In the genomic region with DNA sequence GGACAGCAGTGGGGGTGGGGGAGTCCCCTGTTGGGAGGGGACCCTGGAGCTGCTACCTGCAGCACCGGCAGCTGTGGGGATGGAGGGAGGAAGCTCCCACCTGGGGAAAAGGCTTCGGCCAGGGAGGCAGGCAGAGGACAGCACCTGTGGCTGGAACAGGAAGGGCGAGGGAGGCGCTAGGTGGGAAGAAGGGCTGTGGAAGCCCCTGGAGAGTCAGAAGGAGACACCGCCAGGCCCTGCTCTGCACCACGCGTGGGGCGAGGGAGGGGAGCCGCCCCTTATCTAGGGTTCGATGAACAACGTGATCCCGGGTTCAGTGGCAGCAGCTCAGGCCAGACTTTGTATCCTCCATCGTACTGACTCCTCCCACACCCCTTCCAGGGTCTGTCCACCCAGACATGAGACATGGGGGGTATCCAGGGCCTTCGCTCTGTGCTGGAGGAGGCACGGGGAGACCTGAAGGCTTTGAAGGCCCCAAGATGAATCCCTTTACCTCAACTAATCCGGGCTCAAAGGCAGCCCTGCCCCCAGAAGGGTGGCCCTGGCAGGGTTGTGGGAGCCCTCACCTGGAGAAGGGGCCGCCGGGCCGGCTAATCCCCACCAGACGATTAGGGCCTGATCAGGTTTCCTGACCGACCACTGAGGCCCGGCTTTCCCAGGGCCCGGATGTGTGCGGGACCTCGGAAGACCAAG, we compare ENCODE assay signal across 1 cellular context.
TF ChIP-seq lines count a peak whose summit lies in the region.

No MANE protein-coding gene starts in this region.

TF ChIP-seq in HepG2, 621 proteins besides CTCF, POLR2A, EP300 and RAD21 (continued from another document):
- TF ChIP-seq, protein P1, sequence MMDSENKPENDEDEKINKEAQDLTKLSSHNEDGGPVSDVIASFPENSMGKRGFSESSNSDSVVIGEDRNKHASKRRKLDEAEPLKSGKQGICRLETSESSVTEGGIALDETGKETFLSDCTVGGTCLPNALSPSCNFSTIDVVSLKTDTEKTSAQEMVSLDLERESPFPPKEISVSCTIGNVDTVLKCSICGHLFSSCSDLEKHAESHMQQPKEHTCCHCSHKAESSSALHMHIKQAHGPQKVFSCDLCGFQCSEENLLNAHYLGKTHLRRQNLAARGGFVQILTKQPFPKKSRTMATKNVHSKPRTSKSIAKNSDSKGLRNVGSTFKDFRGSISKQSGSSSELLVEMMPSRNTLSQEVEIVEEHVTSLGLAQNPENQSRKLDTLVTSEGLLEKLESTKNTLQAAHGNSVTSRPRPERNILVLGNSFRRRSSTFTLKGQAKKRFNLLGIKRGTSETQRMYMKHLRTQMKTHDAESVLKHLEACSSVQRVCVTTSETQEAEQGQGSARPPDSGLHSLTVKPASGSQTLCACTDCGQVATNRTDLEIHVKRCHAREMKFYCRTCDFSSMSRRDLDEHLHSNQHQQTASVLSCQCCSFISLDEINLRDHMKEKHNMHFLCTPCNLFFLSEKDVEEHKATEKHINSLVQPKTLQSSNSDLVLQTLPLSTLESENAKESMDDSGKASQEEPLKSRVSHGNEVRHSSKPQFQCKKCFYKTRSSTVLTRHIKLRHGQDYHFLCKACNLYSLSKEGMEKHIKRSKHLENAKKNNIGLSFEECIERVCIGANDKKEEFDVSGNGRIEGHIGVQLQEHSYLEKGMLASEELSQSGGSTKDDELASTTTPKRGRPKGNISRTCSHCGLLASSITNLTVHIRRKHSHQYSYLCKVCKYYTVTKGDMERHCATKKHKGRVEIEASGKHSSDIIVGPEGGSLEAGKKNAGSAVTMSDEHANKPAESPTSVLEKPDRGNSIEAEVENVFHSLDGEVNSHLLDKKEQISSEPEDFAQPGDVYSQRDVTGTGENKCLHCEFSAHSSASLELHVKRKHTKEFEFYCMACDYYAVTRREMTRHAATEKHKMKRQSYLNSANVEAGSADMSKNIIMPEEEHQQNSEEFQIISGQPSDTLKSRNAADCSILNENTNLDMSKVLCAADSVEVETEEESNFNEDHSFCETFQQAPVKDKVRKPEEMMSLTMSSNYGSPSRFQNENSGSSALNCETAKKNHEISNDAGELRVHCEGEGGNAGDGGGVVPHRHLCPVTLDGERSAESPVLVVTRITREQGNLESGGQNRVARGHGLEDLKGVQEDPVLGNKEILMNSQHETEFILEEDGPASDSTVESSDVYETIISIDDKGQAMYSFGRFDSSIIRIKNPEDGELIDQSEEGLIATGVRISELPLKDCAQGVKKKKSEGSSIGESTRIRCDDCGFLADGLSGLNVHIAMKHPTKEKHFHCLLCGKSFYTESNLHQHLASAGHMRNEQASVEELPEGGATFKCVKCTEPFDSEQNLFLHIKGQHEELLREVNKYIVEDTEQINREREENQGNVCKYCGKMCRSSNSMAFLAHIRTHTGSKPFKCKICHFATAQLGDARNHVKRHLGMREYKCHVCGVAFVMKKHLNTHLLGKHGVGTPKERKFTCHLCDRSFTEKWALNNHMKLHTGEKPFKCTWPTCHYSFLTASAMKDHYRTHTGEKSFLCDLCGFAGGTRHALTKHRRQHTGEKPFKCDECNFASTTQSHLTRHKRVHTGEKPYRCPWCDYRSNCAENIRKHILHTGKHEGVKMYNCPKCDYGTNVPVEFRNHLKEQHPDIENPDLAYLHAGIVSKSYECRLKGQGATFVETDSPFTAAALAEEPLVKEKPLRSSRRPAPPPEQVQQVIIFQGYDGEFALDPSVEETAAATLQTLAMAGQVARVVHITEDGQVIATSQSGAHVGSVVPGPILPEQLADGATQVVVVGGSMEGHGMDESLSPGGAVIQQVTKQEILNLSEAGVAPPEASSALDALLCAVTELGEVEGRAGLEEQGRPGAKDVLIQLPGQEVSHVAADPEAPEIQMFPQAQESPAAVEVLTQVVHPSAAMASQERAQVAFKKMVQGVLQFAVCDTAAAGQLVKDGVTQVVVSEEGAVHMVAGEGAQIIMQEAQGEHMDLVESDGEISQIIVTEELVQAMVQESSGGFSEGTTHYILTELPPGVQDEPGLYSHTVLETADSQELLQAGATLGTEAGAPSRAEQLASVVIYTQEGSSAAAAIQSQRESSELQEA (CRISPR knock-in tag; IDR thresholded peaks at IDR 0.05; ENCODE audit: not compliant biosample characterization), result no peak
- no peak for TF ChIP-seq ZNF792 (CRISPR knock-in tag; IDR thresholded peaks at IDR 0.05)
- TF ChIP-seq, protein P2, sequence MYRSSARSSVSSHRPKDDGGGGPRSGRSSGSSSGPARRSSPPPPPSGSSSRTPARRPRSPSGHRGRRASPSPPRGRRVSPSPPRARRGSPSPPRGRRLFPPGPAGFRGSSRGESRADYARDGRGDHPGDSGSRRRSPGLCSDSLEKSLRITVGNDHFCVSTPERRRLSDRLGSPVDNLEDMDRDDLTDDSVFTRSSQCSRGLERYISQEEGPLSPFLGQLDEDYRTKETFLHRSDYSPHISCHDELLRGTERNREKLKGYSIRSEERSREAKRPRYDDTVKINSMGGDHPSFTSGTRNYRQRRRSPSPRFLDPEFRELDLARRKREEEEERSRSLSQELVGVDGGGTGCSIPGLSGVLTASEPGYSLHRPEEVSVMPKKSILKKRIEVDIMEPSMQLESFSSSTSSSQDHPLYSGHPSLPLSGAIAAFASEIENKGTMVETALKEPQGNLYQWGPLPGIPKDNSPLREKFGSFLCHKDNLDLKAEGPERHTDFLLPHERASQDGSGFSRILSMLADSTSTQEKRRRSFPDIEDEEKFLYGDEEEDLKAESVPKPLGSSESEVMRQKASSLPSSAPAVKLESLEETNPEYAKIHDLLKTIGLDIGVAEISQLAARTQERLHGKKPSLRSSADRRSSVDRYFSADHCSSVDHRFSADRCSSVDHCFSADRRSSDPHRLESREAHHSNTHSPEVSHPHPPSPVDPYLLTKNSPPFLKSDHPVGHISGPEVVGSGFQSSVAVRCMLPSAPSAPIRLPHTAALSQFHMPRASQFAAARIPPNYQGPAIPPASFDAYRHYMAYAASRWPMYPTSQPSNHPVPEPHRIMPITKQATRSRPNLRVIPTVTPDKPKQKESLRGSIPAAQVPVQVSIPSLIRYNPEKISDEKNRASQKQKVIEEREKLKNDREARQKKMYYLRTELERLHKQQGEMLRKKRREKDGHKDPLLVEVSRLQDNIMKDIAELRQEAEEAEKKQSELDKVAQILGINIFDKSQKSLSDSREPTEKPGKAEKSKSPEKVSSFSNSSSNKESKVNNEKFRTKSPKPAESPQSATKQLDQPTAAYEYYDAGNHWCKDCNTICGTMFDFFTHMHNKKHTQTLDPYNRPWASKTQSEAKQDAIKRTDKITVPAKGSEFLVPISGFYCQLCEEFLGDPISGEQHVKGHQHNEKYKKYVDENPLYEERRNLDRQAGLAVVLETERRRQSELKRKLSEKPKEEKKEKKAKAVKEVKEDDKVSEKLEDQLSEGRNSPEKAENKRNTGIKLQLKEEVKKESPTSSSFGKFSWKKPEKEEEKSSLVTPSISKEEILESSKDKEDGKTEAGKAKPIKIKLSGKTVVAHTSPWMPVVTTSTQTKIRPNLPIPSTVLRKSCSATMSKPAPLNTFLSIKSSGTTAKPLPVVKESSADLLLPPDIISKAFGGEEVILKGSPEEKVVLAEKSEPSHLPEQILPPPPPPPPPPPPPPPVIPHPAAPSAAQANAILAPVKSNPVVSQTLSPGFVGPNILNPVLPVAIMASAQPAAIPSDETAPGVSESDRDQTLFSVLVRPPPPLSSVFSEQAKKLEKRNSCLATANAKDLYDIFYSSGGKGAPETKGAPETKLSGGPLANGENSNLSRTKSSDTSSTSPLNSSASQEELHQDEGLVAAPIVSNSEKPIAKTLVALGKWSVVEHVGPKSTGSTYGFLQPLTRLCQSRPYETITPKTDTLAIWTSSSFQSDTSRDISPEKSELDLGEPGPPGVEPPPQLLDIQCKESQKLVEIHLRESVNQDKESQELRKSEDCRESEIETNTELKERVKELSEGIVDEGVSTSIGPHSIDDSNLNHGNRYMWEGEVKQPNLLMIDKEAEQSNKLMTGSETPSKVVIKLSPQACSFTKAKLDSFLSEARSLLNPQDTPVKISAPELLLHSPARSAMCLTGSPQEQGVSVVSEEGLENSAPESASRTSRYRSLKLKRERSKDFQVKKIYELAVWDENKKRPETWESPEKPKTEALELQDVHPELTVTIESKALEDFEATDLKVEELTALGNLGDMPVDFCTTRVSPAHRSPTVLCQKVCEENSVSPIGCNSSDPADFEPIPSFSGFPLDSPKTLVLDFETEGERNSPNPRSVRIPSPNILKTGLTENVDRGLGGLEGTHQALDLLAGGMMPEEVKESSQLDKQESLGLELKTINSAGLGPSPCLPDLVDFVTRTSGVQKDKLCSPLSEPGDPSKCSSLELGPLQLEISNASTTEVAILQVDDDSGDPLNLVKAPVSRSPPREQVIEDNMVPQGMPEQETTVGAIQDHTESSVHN (CRISPR knock-in tag; IDR thresholded peaks at IDR 0.05), result no peak
- TF ChIP-seq, protein P3, sequence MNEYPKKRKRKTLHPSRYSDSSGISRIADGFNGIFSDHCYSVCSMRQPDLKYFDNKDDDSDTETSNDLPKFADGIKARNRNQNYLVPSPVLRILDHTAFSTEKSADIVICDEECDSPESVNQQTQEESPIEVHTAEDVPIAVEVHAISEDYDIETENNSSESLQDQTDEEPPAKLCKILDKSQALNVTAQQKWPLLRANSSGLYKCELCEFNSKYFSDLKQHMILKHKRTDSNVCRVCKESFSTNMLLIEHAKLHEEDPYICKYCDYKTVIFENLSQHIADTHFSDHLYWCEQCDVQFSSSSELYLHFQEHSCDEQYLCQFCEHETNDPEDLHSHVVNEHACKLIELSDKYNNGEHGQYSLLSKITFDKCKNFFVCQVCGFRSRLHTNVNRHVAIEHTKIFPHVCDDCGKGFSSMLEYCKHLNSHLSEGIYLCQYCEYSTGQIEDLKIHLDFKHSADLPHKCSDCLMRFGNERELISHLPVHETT (CRISPR knock-in tag; conservative IDR thresholded peaks at IDR 0.05), result no peak
- TF ChIP-seq, protein P4, sequence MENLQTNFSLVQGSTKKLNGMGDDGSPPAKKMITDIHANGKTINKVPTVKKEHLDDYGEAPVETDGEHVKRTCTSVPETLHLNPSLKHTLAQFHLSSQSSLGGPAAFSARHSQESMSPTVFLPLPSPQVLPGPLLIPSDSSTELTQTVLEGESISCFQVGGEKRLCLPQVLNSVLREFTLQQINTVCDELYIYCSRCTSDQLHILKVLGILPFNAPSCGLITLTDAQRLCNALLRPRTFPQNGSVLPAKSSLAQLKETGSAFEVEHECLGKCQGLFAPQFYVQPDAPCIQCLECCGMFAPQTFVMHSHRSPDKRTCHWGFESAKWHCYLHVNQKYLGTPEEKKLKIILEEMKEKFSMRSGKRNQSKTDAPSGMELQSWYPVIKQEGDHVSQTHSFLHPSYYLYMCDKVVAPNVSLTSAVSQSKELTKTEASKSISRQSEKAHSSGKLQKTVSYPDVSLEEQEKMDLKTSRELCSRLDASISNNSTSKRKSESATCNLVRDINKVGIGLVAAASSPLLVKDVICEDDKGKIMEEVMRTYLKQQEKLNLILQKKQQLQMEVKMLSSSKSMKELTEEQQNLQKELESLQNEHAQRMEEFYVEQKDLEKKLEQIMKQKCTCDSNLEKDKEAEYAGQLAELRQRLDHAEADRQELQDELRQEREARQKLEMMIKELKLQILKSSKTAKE (CRISPR knock-in tag; IDR thresholded peaks at IDR 0.05; ENCODE audit: borderline replicate concordance), result no peak
- TF ChIP-seq, protein P5, sequence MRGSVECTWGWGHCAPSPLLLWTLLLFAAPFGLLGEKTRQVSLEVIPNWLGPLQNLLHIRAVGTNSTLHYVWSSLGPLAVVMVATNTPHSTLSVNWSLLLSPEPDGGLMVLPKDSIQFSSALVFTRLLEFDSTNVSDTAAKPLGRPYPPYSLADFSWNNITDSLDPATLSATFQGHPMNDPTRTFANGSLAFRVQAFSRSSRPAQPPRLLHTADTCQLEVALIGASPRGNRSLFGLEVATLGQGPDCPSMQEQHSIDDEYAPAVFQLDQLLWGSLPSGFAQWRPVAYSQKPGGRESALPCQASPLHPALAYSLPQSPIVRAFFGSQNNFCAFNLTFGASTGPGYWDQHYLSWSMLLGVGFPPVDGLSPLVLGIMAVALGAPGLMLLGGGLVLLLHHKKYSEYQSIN (CRISPR knock-in tag; IDR thresholded peaks at IDR 0.05; ENCODE audit: borderline replicate concordance), result no peak
- no peak for TF ChIP-seq SMARCE1 (IDR thresholded peaks at IDR 0.05; ENCODE audit: borderline replicate concordance)
- peak; percentile 4; the same call in 1 of the 2 replicates for TF ChIP-seq HNF4A (CRISPR knock-in tag; IDR thresholded peaks at IDR 0.05)
- peak; percentile 17; the same call in 1 of the 2 replicates for TF ChIP-seq SALL1 (CRISPR knock-in tag; IDR thresholded peaks at IDR 0.05)
- no peak for TF ChIP-seq ZNF232 (CRISPR knock-in tag; IDR thresholded peaks at IDR 0.05; ENCODE audit: borderline replicate concordance)
- TF ChIP-seq ZNF251 (CRISPR knock-in tag; IDR thresholded peaks at IDR 0.05), result no peak
- TF ChIP-seq, protein P6, sequence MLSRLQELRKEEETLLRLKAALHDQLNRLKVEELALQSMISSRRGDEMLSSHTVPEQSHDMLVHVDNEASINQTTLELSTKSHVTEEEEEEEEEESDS (CRISPR knock-in tag; IDR thresholded peaks at IDR 0.05; ENCODE audit: borderline replicate concordance), result no peak
- no peak for TF ChIP-seq YEATS4 (CRISPR knock-in tag; IDR thresholded peaks at IDR 0.05; ENCODE audit: borderline replicate concordance)
TF ChIP-seq in HepG2: peak in this region for 3.
